8 cellular contexts compared by ENCODE assay signal in genomic region chr10:21515581-21516269, GRCh38. TPM values are rescaled to one million over a fixed set of nuclear protein-coding genes. Genes with fewer than 3 reads are reported as not detected.
DNase-seq lines count a peak whose midpoint lies in the region; ATAC-seq, FAIRE-seq and TF ChIP-seq lines count a peak whose summit lies in the region.

No MANE protein-coding gene starts in this region.

- no peaks in the 10 kb centered on the region for H3K9me3 ChIP-seq in GM12878 (replicated peaks; ENCODE audit: control insufficient read depth, insufficient read depth, low read length)
- H3K9me3 ChIP-seq in thyroid gland, result no peaks in the 10 kb centered on the region
- no peaks in the 10 kb centered on the region for H3K9me3 ChIP-seq in mucosa of descending colon

- no peak for TF ChIP-seq POLR2A in GM12878 (IDR thresholded peaks at IDR 0.05; ENCODE audit: low read depth, low read length)
- no peak for TF ChIP-seq POLR2A in lower leg skin (IDR thresholded peaks at IDR 0.05)
- no peak for TF ChIP-seq POLR2A in thyroid gland (IDR thresholded peaks at IDR 0.05)

- H3K27me3 ChIP-seq in GM12878 (replicated peaks in 1 of 2; ENCODE audit: control insufficient read depth in 2 of 2, insufficient read depth in 2 of 2, low read length in 1 of 2), result peaks cover 10 to 37% of the 10 kb centered on the region in 2 experiments
- no peaks in the 10 kb centered on the region for H3K27me3 ChIP-seq in thyroid gland

- CTCF ChIA-PET in activated CD4-positive, alpha-beta T cell treated with anti-CD3 and anti-CD28 coated beads, Interleukin-2, amount 10 ng/mL, durations not matched to agents 7 days and 5 days (lab: Charles Lee), result interaction anchor here (3.7 kb wide), 1 partner anchor 19 kb away, joined by 16 read pairs; no protein-coding TSS in a partner anchor
- CTCF ChIA-PET in GM12878 (lab: Yijun Ruan, JAX), result interaction anchor here (1.0 to 1.7 kb wide), 2 partner anchors 19 to 22 kb away, joined by 3 to 5 read pairs; no protein-coding TSS in a partner anchor

- no peak overlapping the region for H2AFZ ChIP-seq in GM12878 (ENCODE audit: control insufficient read depth, low read depth, low read length)

- H3K79me2 ChIP-seq in GM12878 (ENCODE audit: control insufficient read depth, insufficient read depth, low read length), result no peaks in the 10 kb centered on the region

- peaks cover 3% of the 10 kb centered on the region for H3K36me3 Mint-ChIP-seq in activated CD4-positive, alpha-beta T cell treated with anti-CD3 and anti-CD28 coated beads, Interleukin-2, amount 10 ng/mL, durations not matched to agents 7 days and 5 days (ENCODE audit: low read depth)

- H3K36me3 ChIP-seq in GM12878 (ENCODE audit: control insufficient read depth in 2 of 2, insufficient read depth in 2 of 2, low read length in 1 of 2), result no peaks in the 10 kb centered on the region
- no peaks in the 10 kb centered on the region for H3K36me3 ChIP-seq in thyroid gland
- H3K36me3 ChIP-seq in mucosa of descending colon (ENCODE audit: low read depth), result no peaks in the 10 kb centered on the region

- H3K4me3 ChIP-seq in GM12878 (peak overlapping the region; percentile 56; the same call in 1 of the 2 replicates), lower leg skin (ENCODE audit: low read depth, poor library complexity, severe bottlenecking) (peak overlapping the region; percentile 63), thyroid gland (replicated peaks in 1 of 3) (peak overlapping the region in 2 of 3 donors; percentile 33 to 57), mucosa of descending colon (no peak overlapping the region)

- no peak for DNase-seq in activated CD4-positive, alpha-beta T cell treated with anti-CD3 and anti-CD28 coated beads, Interleukin-2, amount 10 ng/mL, durations not matched to agents 7 days and 5 days
- DNase-seq in activated CD4-positive, alpha-beta T cell treated with anti-CD3 and anti-CD28 coated beads, Interleukin-2, amount 50 U/mL, for 4 hours, result no peak
- no peak for DNase-seq in GM12878 (ENCODE audit: low read depth, low spot score)
- no peak for DNase-seq in lower leg skin (ENCODE audit: low spot score in 2 of 2)
- no peak for DNase-seq in thyroid gland
- no peak for DNase-seq in mucosa of descending colon
- DNase-seq in stimulated activated CD4-positive, alpha-beta T cell treated with anti-CD3 and anti-CD28 coated beads, Interleukin-12 subunit alpha, Interleukin-12 subunit beta, amount 100 ng/mL, for 4 hours, result no peak

- H3K27me3 Mint-ChIP-seq in activated CD4-positive, alpha-beta T cell treated with anti-CD3 and anti-CD28 coated beads, Interleukin-2, amount 10 ng/mL, durations not matched to agents 7 days and 5 days, result peaks cover 84% of the 10 kb centered on the region

- H3K4me1 Mint-ChIP-seq in activated CD4-positive, alpha-beta T cell treated with anti-CD3 and anti-CD28 coated beads, Interleukin-2, amount 10 ng/mL, durations not matched to agents 7 days and 5 days, result peaks cover 40% of the 10 kb centered on the region

- no peak for TF ChIP-seq RAD21 in GM12878 (IDR thresholded peaks at IDR 0.05; ENCODE audit: insufficient read depth, low read depth, low read length)

- RAD21 ChIA-PET in GM12878 (lab: Charles Lee; ENCODE audit: unreplicated experiment), result interaction anchor here (0.7 to 1.4 kb wide), 2 partner anchors 20 to 66 kb away, joined by 3 to 6 read pairs; no protein-coding TSS in a partner anchor

- peak overlapping the region; percentile 36 for H3K4me3 Mint-ChIP-seq in activated CD4-positive, alpha-beta T cell treated with anti-CD3 and anti-CD28 coated beads, Interleukin-2, amount 10 ng/mL, durations not matched to agents 7 days and 5 days

- intact Hi-C loops in GM12878 (cut with micrococcal nuclease; ENCODE audit: unreplicated experiment), result no loop called here
- intact Hi-C loops in lower leg skin (cut with DNase I; ENCODE audit: low total_unique reads), result no loop called here
- intact Hi-C loops in thyroid gland (cut with DNase I), result no loop called here
- intact Hi-C loops in mucosa of descending colon (cut with DNase I, micrococcal nuclease), result no loop called here

- TF ChIP-seq EP300 in GM12878 (IDR thresholded peaks at IDR 0.05; ENCODE audit: borderline replicate concordance in 1 of 2, control insufficient read depth in 1 of 2, low read depth in 2 of 2, low read length in 2 of 2), result no peak

- POLR2A ChIA-PET in activated CD4-positive, alpha-beta T cell treated with anti-CD3 and anti-CD28 coated beads, Interleukin-2, amount 10 ng/mL, durations not matched to agents 7 days and 5 days (lab: Charles Lee), result no interaction called here
- POLR2A ChIA-PET in GM12878 (lab: Charles Lee), result no interaction called here

- no peak for FAIRE-seq in GM12878 (lab: Jason Lieb, UNC)

- no peak overlapping the region; the same call in 1 of the 2 replicates for H3K9ac ChIP-seq in GM12878 (ENCODE audit: control insufficient read depth, insufficient read depth, low read length)

- ATAC-seq in GM12878, result no peak
- no peak for ATAC-seq in mucosa of descending colon
- ATAC-seq in GM19351 (IDR thresholded peaks at IDR 0.05; ENCODE audit: unreplicated experiment), result no peak

- H3K9me3 Mint-ChIP-seq in activated CD4-positive, alpha-beta T cell treated with anti-CD3 and anti-CD28 coated beads, Interleukin-2, amount 10 ng/mL, durations not matched to agents 7 days and 5 days, result no peaks in the 10 kb centered on the region

- WGBS in GM12878 (ENCODE audit: insufficient coverage, insufficient replicate concordance, low lambda C conversion rate, missing lambda C conversion rate), result 41% methylated on average over 12 of the region's 12 CpGs
- WGBS in lower leg skin, 2 donors, result 41 to 42% methylated on average over 12 of the region's 12 CpGs
- 32 to 44% methylated on average over 12 of the region's 12 CpGs for WGBS in thyroid gland, 2 donors

- SMC1A ChIA-PET in GM12878 (lab: Charles Lee; ENCODE audit: uncharacterized antibody, unreplicated experiment), result interaction anchor here (0.8 to 1.2 kb wide), 2 partner anchors 18 to 216 kb away, joined by 3 read pairs; no protein-coding TSS in a partner anchor

- H3K27ac Mint-ChIP-seq in activated CD4-positive, alpha-beta T cell treated with anti-CD3 and anti-CD28 coated beads, Interleukin-2, amount 10 ng/mL, durations not matched to agents 7 days and 5 days, result no peak overlapping the region

- TF ChIP-seq CTCF in GM12878 (IDR thresholded peaks at IDR 0.05 in 2 of 3, conservative IDR thresholded peaks at IDR 0.05 in 1 of 3; ENCODE audit: control insufficient read depth in 2 of 3, extremely low read depth in 1 of 3, insufficient read depth in 1 of 3, low read depth in 3 of 3, low read length in 3 of 3) (no peak), lower leg skin (IDR thresholded peaks at IDR 0.05) (no peak), thyroid gland (IDR thresholded peaks at IDR 0.05) (no peak), mucosa of descending colon (IDR thresholded peaks at IDR 0.05) (no peak)

- BruUV-seq in GM12878 (replicated peaks; lab: Mats Ljungman, UMichigan), result no TSS peak

- no peaks in the 10 kb centered on the region for H4K20me1 ChIP-seq in GM12878 (ENCODE audit: control insufficient read depth, insufficient read depth)

- H3K4me1 ChIP-seq in GM12878 (ENCODE audit: control insufficient read depth, insufficient read depth, low read length) (peaks cover 21% of the 10 kb centered on the region), thyroid gland (peaks cover 0 to 9% of the 10 kb centered on the region in 2 donors), mucosa of descending colon (ENCODE audit: low read depth) (peaks cover 23% of the 10 kb centered on the region)

- in situ Hi-C loops in GM12878 (cut with MboI), result no loop called here

- peak overlapping the region; percentile 97 for H3K4me2 ChIP-seq in GM12878 (ENCODE audit: control insufficient read depth, insufficient read depth)

- H3K27ac ChIP-seq in GM12878 (ENCODE audit: control insufficient read depth, insufficient read depth) (no peak overlapping the region), thyroid gland (peak overlapping the region; percentile 69 to 83 (median 83))

RNA-seq across cellular contexts. Expression of gene SKIDA1, which starts 9.8 kb away (rescaled TPM):
- under 1 TPM; 0.12 to 0.33 TPM for total RNA-seq in activated CD4-positive, alpha-beta T cell treated with anti-CD3 and anti-CD28 coated beads, Interleukin-2, amount 10 ng/mL, durations not matched to agents 7 days and 5 days
- 0.22 and 0.35 TPM in 2 replicates for total RNA-seq in GM12878 (2013; cell fraction: nucleolus; rRNA removed)
- total RNA-seq in GM12878 (2014; rRNA removed) (0.23 and 0.98 TPM in 2 replicates), GM12878 (2014; rRNA removed; fragmentation: Illumina TruSeq; extraction: Trizol) (0.28 and 0.45 TPM in 2 replicates), GM12878 (2021) (0.13 and 0.72 TPM in 2 replicates), lower leg skin (1 to 10 TPM in 2 of 4 donors, under 1 TPM in 2; 0.38 to 1.4 (median 0.96) TPM), thyroid gland (1 to 10 TPM; 3.1 to 9.9 (median 7.1) TPM), mucosa of descending colon (1 to 10 TPM in 1 of 3 donors, under 1 TPM in 2; 0.03 to 2.4 (median 0.34) TPM)
- polyA plus RNA-seq in GM12878 (2011; ENCODE audit: low read depth), result not detected
- polyA plus RNA-seq in GM12878 (2011; rRNA removed) (0.04 and 0.05 TPM in 2 replicates), GM12878 (2014; fragmentation: Illumina TruSeq; extraction: Trizol) (0.26 and 0.65 TPM in 2 replicates), GM12878 (2014; fragmentation: Nextera tagmentation; extraction: Ambion mirVana) (under 1 TPM; 0.08 to 0.29 TPM), GM12878 (2014; rRNA removed) (0.53 and 0.90 TPM in 2 replicates), GM12878 (2016; fragmentation: Nextera tagmentation; extraction: Ambion mirVana) (under 1 TPM; 0.63 to 0.78 TPM)
- polyA plus RNA-seq in GM12878 (2011; cell fraction: cytosol; rRNA removed), result 0.03 and 0.10 TPM in 2 replicates
- 0.06 TPM in 1 of 2 replicates, not detected in the other for polyA plus RNA-seq in GM12878 (2011; cell fraction: nucleus; rRNA removed)
- 0.16 and 0.28 TPM in 2 replicates for polyA plus RNA-seq in GM12878 (2012)
- 0.05 and 0.15 TPM in 2 replicates for polyA minus RNA-seq in GM12878 (2011; rRNA and poly(A)+ RNA removed)
- not detected in 2 replicates for polyA minus RNA-seq in GM12878 (2011; cell fraction: cytosol; rRNA and poly(A)+ RNA removed)
- polyA minus RNA-seq in GM12878 (2011; cell fraction: nucleus; rRNA and poly(A)+ RNA removed), result not detected in 2 replicates

RNA-seq across cellular contexts. Expression of gene MLLT10, which starts 18.3 kb away (rescaled TPM):
- total RNA-seq in activated CD4-positive, alpha-beta T cell treated with anti-CD3 and anti-CD28 coated beads, Interleukin-2, amount 10 ng/mL, durations not matched to agents 7 days and 5 days, result 10 to 100 TPM; 44.1 to 47.2 TPM
- total RNA-seq in GM12878 (2013; cell fraction: nucleolus; rRNA removed), result 240 and 255 TPM in 2 replicates
- total RNA-seq in GM12878 (2014; rRNA removed), result 37.1 and 45.6 TPM in 2 replicates
- total RNA-seq in GM12878 (2014; rRNA removed; fragmentation: Illumina TruSeq; extraction: Trizol), result 27.5 and 30.1 TPM in 2 replicates
- 32.2 and 36.7 TPM in 2 replicates for total RNA-seq in GM12878 (2021)
- polyA plus RNA-seq in GM12878 (2011; ENCODE audit: low read depth), result 34.5 TPM
- polyA plus RNA-seq in GM12878 (2011; rRNA removed), result 61.1 and 61.5 TPM in 2 replicates
- polyA plus RNA-seq in GM12878 (2011; cell fraction: cytosol; rRNA removed), result 41.5 and 44.6 TPM in 2 replicates
- 63.2 and 68.2 TPM in 2 replicates for polyA plus RNA-seq in GM12878 (2011; cell fraction: nucleus; rRNA removed)
- polyA plus RNA-seq in GM12878 (2012), result 19.2 and 23.0 TPM in 2 replicates
- 29.5 and 39.5 TPM in 2 replicates for polyA plus RNA-seq in GM12878 (2014; fragmentation: Illumina TruSeq; extraction: Trizol)
- polyA plus RNA-seq in GM12878 (2014; fragmentation: Nextera tagmentation; extraction: Ambion mirVana), result 10 to 100 TPM in 1 of 2 experiments, 1 to 10 TPM in 1; 8.7 to 12.1 TPM
- polyA plus RNA-seq in GM12878 (2014; rRNA removed), result 32.8 and 37.4 TPM in 2 replicates
- 10 to 100 TPM; 13.8 to 16.3 TPM for polyA plus RNA-seq in GM12878 (2016; fragmentation: Nextera tagmentation; extraction: Ambion mirVana)
- 95.6 and 97.9 TPM in 2 replicates for polyA minus RNA-seq in GM12878 (2011; rRNA and poly(A)+ RNA removed)
- polyA minus RNA-seq in GM12878 (2011; cell fraction: cytosol; rRNA and poly(A)+ RNA removed), result 15.5 and 19.3 TPM in 2 replicates
- 74.1 and 152 TPM in 2 replicates for polyA minus RNA-seq in GM12878 (2011; cell fraction: nucleus; rRNA and poly(A)+ RNA removed)
- total RNA-seq in lower leg skin, result 100 to 1,000 TPM in 1 of 4 donors, 10 to 100 TPM in 3; 42.8 to 283 (median 48.5) TPM
- 100 to 1,000 TPM in 1 of 4 donors, 10 to 100 TPM in 3; 46.3 to 109 (median 57.7) TPM for total RNA-seq in thyroid gland
- 10 to 100 TPM; 29.6 to 43.1 (median 35.8) TPM for total RNA-seq in mucosa of descending colon
